Comparison of ENCODE assay signal across 1 cellular context in genomic region chr20:49078310-49078709, GRCh38.
TF ChIP-seq lines count a peak whose summit lies in the region.

No MANE protein-coding gene starts in this region.

TF ChIP-seq in HEK293, 187 proteins besides CTCF, POLR2A, EP300 and RAD21:
- peak; percentile 91 for TF ChIP-seq ATF2 (tag by site-specific recombination; IDR thresholded peaks at IDR 0.05; ENCODE audit: low read depth)
- no peak for TF ChIP-seq ZNF785 (tag by site-specific recombination; IDR thresholded peaks at IDR 0.05)
